Comparison of ENCODE assay signal across 2 cellular contexts in genomic region chr20:48490976-48491657, GRCh38.
TF ChIP-seq lines count a peak whose summit lies in the region.

No MANE protein-coding gene starts in this region.

TF ChIP-seq in HEK293, 187 proteins besides CTCF, POLR2A, EP300 and RAD21:
- TF ChIP-seq ZNF692 (tag by site-specific recombination; IDR thresholded peaks at IDR 0.05) (no peak), ZFHX2 (tag by site-specific recombination; conservative IDR thresholded peaks at IDR 0.05) (peak; percentile 95), SP3 (tag by site-specific recombination; IDR thresholded peaks at IDR 0.05) (no peak), ZNF2 (tag by site-specific recombination; IDR thresholded peaks at IDR 0.05) (no peak), PRDM4 (tag by site-specific recombination; IDR thresholded peaks at IDR 0.05) (no peak), EGR2 (tag by site-specific recombination; IDR thresholded peaks at IDR 0.05; ENCODE audit: low read depth) (peak; percentile 95)

TF ChIP-seq in GM12878, 131 proteins besides CTCF, POLR2A, EP300 and RAD21:
- no peak for TF ChIP-seq CREM (IDR thresholded peaks at IDR 0.05; ENCODE audit: low read depth)
- TF ChIP-seq SMARCA5 (IDR thresholded peaks at IDR 0.05) = no peak
- TF ChIP-seq EGR1 (IDR thresholded peaks at IDR 0.05; ENCODE audit: borderline replicate concordance in 1 of 2, low read depth in 2 of 2, low read length in 2 of 2) = peak in 1 of 2 experiments; percentile 50; a peak in 1 of 3 replicates
- no peak for TF ChIP-seq PAX8 (IDR thresholded peaks at IDR 0.05)
- TF ChIP-seq RELB (IDR thresholded peaks at IDR 0.05; ENCODE audit: low read depth) = no peak
- TF ChIP-seq RAD51 (IDR thresholded peaks at IDR 0.05) = no peak
- TF ChIP-seq NFXL1 (IDR thresholded peaks at IDR 0.05; ENCODE audit: borderline replicate concordance) = no peak
- no peak for TF ChIP-seq ZZZ3 (IDR thresholded peaks at IDR 0.05; ENCODE audit: control insufficient read depth, insufficient read length, low read depth)
- no peak for TF ChIP-seq IRF5 (IDR thresholded peaks at IDR 0.05; ENCODE audit: borderline replicate concordance)
- TF ChIP-seq NBN (IDR thresholded peaks at IDR 0.05) = no peak
- TF ChIP-seq RELA (IDR thresholded peaks at IDR 0.05; ENCODE audit: borderline replicate concordance, partially characterized antibody) = no peak
- TF ChIP-seq SP1 (IDR thresholded peaks at IDR 0.05; ENCODE audit: low read depth, low read length) = no peak
- peak; percentile 92 for TF ChIP-seq BCL3 (IDR thresholded peaks at IDR 0.05; ENCODE audit: borderline replicate concordance, insufficient read depth, low read depth, low read length, poor library complexity, severe bottlenecking)
- no peak for TF ChIP-seq STAT1 (conservative IDR thresholded peaks at IDR 0.05)
- 0 out of 2 replicates have a peak, but pooled peaks have one; percentile 13 for TF ChIP-seq TCF3 (IDR thresholded peaks at IDR 0.05; ENCODE audit: borderline replicate concordance, insufficient read depth, low read depth, low read length)
- no peak for TF ChIP-seq SUPT20H (IDR thresholded peaks at IDR 0.05; ENCODE audit: borderline replicate concordance, control insufficient read depth, low read depth, low read length)
- TF ChIP-seq LARP7 (IDR thresholded peaks at IDR 0.05) = no peak
- no peak for TF ChIP-seq MXI1 (IDR thresholded peaks at IDR 0.05; ENCODE audit: low read depth, low read length)
- no peak for TF ChIP-seq ZNF274 (IDR thresholded peaks at IDR 0.05; ENCODE audit: insufficient read depth, insufficient read length)
- TF ChIP-seq POU2F2 (IDR thresholded peaks at IDR 0.05; ENCODE audit: borderline replicate concordance, low read depth, low read length) = no peak
- TF ChIP-seq HDGF (IDR thresholded peaks at IDR 0.05) = 0 out of 2 replicates have a peak, but pooled peaks have one; percentile 34
- TF ChIP-seq, protein P1, sequence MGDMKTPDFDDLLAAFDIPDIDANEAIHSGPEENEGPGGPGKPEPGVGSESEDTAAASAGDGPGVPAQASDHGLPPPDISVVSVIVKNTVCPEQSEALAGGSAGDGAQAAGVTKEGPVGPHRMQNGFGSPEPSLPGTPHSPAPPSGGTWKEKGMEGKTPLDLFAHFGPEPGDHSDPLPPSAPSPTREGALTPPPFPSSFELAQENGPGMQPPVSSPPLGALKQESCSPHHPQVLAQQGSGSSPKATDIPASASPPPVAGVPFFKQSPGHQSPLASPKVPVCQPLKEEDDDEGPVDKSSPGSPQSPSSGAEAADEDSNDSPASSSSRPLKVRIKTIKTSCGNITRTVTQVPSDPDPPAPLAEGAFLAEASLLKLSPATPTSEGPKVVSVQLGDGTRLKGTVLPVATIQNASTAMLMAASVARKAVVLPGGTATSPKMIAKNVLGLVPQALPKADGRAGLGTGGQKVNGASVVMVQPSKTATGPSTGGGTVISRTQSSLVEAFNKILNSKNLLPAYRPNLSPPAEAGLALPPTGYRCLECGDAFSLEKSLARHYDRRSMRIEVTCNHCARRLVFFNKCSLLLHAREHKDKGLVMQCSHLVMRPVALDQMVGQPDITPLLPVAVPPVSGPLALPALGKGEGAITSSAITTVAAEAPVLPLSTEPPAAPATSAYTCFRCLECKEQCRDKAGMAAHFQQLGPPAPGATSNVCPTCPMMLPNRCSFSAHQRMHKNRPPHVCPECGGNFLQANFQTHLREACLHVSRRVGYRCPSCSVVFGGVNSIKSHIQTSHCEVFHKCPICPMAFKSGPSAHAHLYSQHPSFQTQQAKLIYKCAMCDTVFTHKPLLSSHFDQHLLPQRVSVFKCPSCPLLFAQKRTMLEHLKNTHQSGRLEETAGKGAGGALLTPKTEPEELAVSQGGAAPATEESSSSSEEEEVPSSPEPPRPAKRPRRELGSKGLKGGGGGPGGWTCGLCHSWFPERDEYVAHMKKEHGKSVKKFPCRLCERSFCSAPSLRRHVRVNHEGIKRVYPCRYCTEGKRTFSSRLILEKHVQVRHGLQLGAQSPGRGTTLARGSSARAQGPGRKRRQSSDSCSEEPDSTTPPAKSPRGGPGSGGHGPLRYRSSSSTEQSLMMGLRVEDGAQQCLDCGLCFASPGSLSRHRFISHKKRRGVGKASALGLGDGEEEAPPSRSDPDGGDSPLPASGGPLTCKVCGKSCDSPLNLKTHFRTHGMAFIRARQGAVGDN (IDR thresholded peaks at IDR 0.05) = no peak
- TF ChIP-seq ZBTB33 (IDR thresholded peaks at IDR 0.05) = no peak
- TF ChIP-seq ZNF622 (IDR thresholded peaks at IDR 0.05) = no peak
- TF ChIP-seq BMI1 (IDR thresholded peaks at IDR 0.05; ENCODE audit: borderline replicate concordance) = no peak
